In genomic region chr10:84548869-84549268, GRCh38 we compare ENCODE assay signal across 14 cellular contexts.
DNase-seq lines count a peak whose midpoint lies in the region; ATAC-seq and TF ChIP-seq lines count a peak whose summit lies in the region.
"Had no signal": no experiment of that assay in that cellular context is flagged by ENCODE, and none has a peak within 500 bp of the region (broad histone marks: within the 10 kb centered on the region; RNA-seq: fewer than 3 reads in every experiment).

No MANE protein-coding gene starts in this region.

- no peaks in the 10 kb centered on the region for H3K9me3 ChIP-seq in BE2C
- no peaks in the 10 kb centered on the region for H3K9me3 ChIP-seq in OCI-LY7 (ENCODE audit: low read length)
- H3K9me3 ChIP-seq in hepatocyte (ENCODE audit: low read depth), result no peaks in the 10 kb centered on the region
- no peaks in the 10 kb centered on the region for H3K9me3 ChIP-seq in uterus
- H3K9me3 ChIP-seq: HAP-1 had no signal

- H4K20me1 ChIP-seq in OCI-LY7 (ENCODE audit: insufficient read depth, low read length) (no peaks in the 10 kb centered on the region), hepatocyte (ENCODE audit: insufficient read depth, poor library complexity, severe bottlenecking) (no peaks in the 10 kb centered on the region)

- no peak overlapping the region for H3K4me2 ChIP-seq in OCI-LY7 (ENCODE audit: low read length)
- H3K4me2 ChIP-seq in hepatocyte, result no peak overlapping the region

- H3K4me3 ChIP-seq in BE2C (ENCODE audit: low read depth, low read length) (no peak overlapping the region), OCI-LY7 (ENCODE audit: low read depth, low read length, poor library complexity, severe bottlenecking) (no peak overlapping the region), hepatocyte (no peak overlapping the region), uterus (no peak overlapping the region)
- H3K4me3 ChIP-seq: HAP-1 had no signal

- 47% methylated on average over 5 of the region's 5 CpGs for WGBS in hepatocyte (ENCODE audit: low lambda C conversion rate, missing lambda C conversion rate)

- H3K27ac ChIP-seq in OCI-LY7 (ENCODE audit: low read depth, low read length, poor library complexity, severe bottlenecking) (no peak overlapping the region), hepatocyte (no peak overlapping the region), uterus (no peak overlapping the region)
- H3K27ac ChIP-seq: epithelial cell of prostate, parathyroid adenoma had no signal

- ATAC-seq in GM18867 (IDR thresholded peaks at IDR 0.05; ENCODE audit: unreplicated experiment), result no peak
- ATAC-seq in HG02798 (IDR thresholded peaks at IDR 0.05; ENCODE audit: poor library complexity, unreplicated experiment), result no peak

- POLR2A ChIA-PET in OCI-LY7 (lab: Charles Lee), result interaction anchor here (0.7 kb wide), 1 partner anchor 26 kb away, joined by 3 read pairs; no protein-coding TSS in a partner anchor

- intact Hi-C loops in OCI-LY7 (cut with micrococcal nuclease; ENCODE audit: unreplicated experiment) (no loop called here), uterus (cut with DNase I; ENCODE audit: low total_unique reads) (no loop called here)

- no peak for TF ChIP-seq POLR2A in uterus (IDR thresholded peaks at IDR 0.05)

- no peak overlapping the region for H2AFZ ChIP-seq in OCI-LY7 (ENCODE audit: low read length)
- no peak overlapping the region for H2AFZ ChIP-seq in hepatocyte
- H2AFZ ChIP-seq: parathyroid adenoma had no signal

- no peaks in the 10 kb centered on the region for H3K79me2 ChIP-seq in OCI-LY7 (ENCODE audit: insufficient read depth, low read depth, low read length)
- H3K79me2 ChIP-seq in hepatocyte, result no peaks in the 10 kb centered on the region
- H3K79me2 ChIP-seq: parathyroid adenoma had no signal

- H3K4me1 ChIP-seq in BE2C (no peaks in the 10 kb centered on the region), OCI-LY7 (ENCODE audit: insufficient read depth, low read length, poor library complexity, severe bottlenecking) (no peaks in the 10 kb centered on the region), hepatocyte (ENCODE audit: insufficient read depth) (no peaks in the 10 kb centered on the region), uterus (no peaks in the 10 kb centered on the region)
- H3K4me1 ChIP-seq: HAP-1 had no signal

- no TSS peak for BruUV-seq in OCI-LY7 (replicated peaks; lab: Mats Ljungman, UMichigan)

- no peaks in the 10 kb centered on the region for H3K36me3 ChIP-seq in BE2C
- no peaks in the 10 kb centered on the region for H3K36me3 ChIP-seq in OCI-LY7 (ENCODE audit: insufficient read depth, low read length)
- H3K36me3 ChIP-seq in hepatocyte (replicated peaks; ENCODE audit: insufficient read depth, low read depth), result no peaks in the 10 kb centered on the region
- H3K36me3 ChIP-seq in uterus, result no peaks in the 10 kb centered on the region
- H3K36me3 ChIP-seq: HAP-1 had no signal

- H3K9me2 ChIP-seq in OCI-LY7 (ENCODE audit: insufficient read depth, low read length) (no peaks in the 10 kb centered on the region), hepatocyte (replicated peaks; ENCODE audit: insufficient read depth) (no peaks in the 10 kb centered on the region)

- H3K27me3 ChIP-seq in BE2C (peaks cover 3% of the 10 kb centered on the region; the same call in 1 of the 2 replicates), hepatocyte (peaks cover 36% of the 10 kb centered on the region), uterus (no peaks in the 10 kb centered on the region)

- TF ChIP-seq CTCF in BE2C (IDR thresholded peaks at IDR 0.05; ENCODE audit: low read depth, low read length) (peak; percentile 49), GM12873 (IDR thresholded peaks at IDR 0.05; ENCODE audit: insufficient read depth, low read depth, low read length, missing control alignments) (peak; percentile 54), OCI-LY7 (conservative IDR thresholded peaks at IDR 0.05; ENCODE audit: low read length) (peak; percentile 61), hepatocyte (IDR thresholded peaks at IDR 0.05; ENCODE audit: poor library complexity) (peak; percentile 3), uterus (IDR thresholded peaks at IDR 0.05) (no peak)

- DNase-seq in BE2C (peak; percentile 18), OCI-LY7 (ENCODE audit: low spot score) (no peak), hepatocyte (ENCODE audit: low spot score) (no peak), cerebellar cortex (ENCODE audit: low spot score) (no peak), uterus (no peak)
- DNase-seq: activated CD4-positive, alpha-beta T cell treated with anti-CD3 and anti-CD28 coated beads, Interleukin-2, amount 10 ng/mL, durations not matched to agents 24 days and 14 days; kidney glomerular epithelial cell; NCI-H187 treated with DMSO at 0.1 percent for 48 hours had no signal

- CTCF ChIA-PET in OCI-LY7 (lab: Charles Lee; ENCODE audit: unreplicated experiment), result no interaction called here

Comparison
In these comparisons a context has a peak if more than half of its experiments do, and no peak if none do; other contexts are left out.
1. CTCF ChIP-seq: peak in BE2C (single experiment), GM12873 (single experiment), OCI-LY7 (single experiment) and hepatocyte (single experiment); none in uterus (0 of 4).